ENCODE assay signal across 6 cellular contexts in the genomic region with DNA sequence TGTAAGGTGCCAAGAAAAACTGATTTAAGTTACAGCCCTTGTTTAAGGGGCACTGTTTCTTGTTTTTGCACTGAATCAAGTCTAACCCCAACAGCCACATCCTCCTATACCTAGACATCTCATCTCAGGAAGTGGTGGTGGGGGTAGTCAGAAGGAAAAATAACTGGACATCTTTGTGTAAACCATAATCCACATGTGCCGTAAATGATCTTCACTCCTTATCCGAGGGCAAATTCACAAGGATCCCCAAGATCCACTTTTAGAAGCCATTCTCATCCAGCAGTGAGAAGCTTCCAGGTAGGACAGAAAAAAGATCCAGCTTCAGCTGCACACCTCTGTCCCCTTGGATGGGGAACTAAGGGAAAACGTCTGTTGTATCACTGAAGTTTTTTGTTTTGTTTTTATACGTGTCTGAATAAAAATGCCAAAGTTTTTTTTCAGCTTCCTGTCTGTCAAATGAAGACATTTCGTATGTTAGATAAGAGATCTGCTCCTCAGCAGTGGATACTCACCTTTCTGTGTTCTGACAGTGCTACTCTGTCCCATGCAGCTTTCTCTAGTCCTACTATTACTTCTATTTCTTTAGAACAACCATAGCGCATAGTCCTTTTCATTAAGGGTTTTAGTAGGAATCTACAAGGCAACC. TPM values are rescaled to one million over a fixed set of nuclear protein-coding genes. Genes with fewer than 3 reads are reported as not detected.
DNase-seq lines count a peak whose midpoint lies in the region; ATAC-seq, FAIRE-seq and TF ChIP-seq lines count a peak whose summit lies in the region.

No MANE protein-coding gene starts in this region.

- no peaks in the 10 kb centered on the region for H3K27me3 Mint-ChIP-seq in activated T-helper 17 cell treated with anti-CD3 and anti-CD28 coated beads, Interleukin-2, amount 50 U/mL, for 72 hours
- no peaks in the 10 kb centered on the region for H3K27me3 Mint-ChIP-seq in natural killer cell (ENCODE audit: low read depth in 2 of 2)

- DNase-seq in natural killer cell (no peak), D721Med (ENCODE audit: insufficient read length, low spot score) (no peak), NCI-H2171 (lab: John Stamatoyannopoulos, UW) (no peak)

- H3K4me3 Mint-ChIP-seq in activated T-helper 17 cell treated with anti-CD3 and anti-CD28 coated beads, Interleukin-2, amount 50 U/mL, for 72 hours = peak overlapping the region; percentile 93
- H3K4me3 Mint-ChIP-seq in natural killer cell = peak overlapping the region; percentile 100

- H3K9me3 Mint-ChIP-seq in activated T-helper 17 cell treated with anti-CD3 and anti-CD28 coated beads, Interleukin-2, amount 50 U/mL, for 72 hours = no peaks in the 10 kb centered on the region
- H3K9me3 Mint-ChIP-seq in natural killer cell = no peaks in the 10 kb centered on the region

- peak overlapping the region; percentile 72 for H3K9ac ChIP-seq in ES-I3 (ENCODE audit: low read depth, low read length)

- intact Hi-C loops in natural killer cell (cut with micrococcal nuclease) = loop anchor here (5.0 kb wide), 1 partner anchor 286 kb away; a partner anchor contains a TSS

- H3K36me3 Mint-ChIP-seq in activated T-helper 17 cell treated with anti-CD3 and anti-CD28 coated beads, Interleukin-2, amount 50 U/mL, for 72 hours (ENCODE audit: low read depth) = peaks cover 45% of the 10 kb centered on the region
- H3K36me3 Mint-ChIP-seq in natural killer cell = no peaks in the 10 kb centered on the region

- peaks cover 19% of the 10 kb centered on the region for H3K36me3 ChIP-seq in ES-I3 (ENCODE audit: insufficient read depth, low read length)

- peak overlapping the region; percentile 95 for H3K27ac Mint-ChIP-seq in activated T-helper 17 cell treated with anti-CD3 and anti-CD28 coated beads, Interleukin-2, amount 50 U/mL, for 72 hours
- peak overlapping the region; percentile 97 to 99 for H3K27ac Mint-ChIP-seq in natural killer cell

- no peak for TF ChIP-seq CTCF in natural killer cell (IDR thresholded peaks at IDR 0.05)
- no peak for TF ChIP-seq CTCF in D721Med (IDR thresholded peaks at IDR 0.05; ENCODE audit: insufficient read depth, missing control alignments)

- H3K4me1 ChIP-seq in ES-I3 (ENCODE audit: insufficient read depth, low read length) = peaks cover 14% of the 10 kb centered on the region

- ATAC-seq in activated T-helper 17 cell treated with anti-CD3 and anti-CD28 coated beads, Interleukin-2, amount 50 U/mL, for 72 hours (replicated peaks) = peak; percentile 11
- no peak for ATAC-seq in natural killer cell
- no peak for ATAC-seq in HG03571 (IDR thresholded peaks at IDR 0.05; ENCODE audit: unreplicated experiment)

- no peaks in the 10 kb centered on the region for H3K9me3 ChIP-seq in ES-I3 (ENCODE audit: control insufficient read depth, insufficient read depth, low read length)

- no peak for FAIRE-seq in D721Med (lab: Jason Lieb, UNC)

- peaks cover 36% of the 10 kb centered on the region for H3K4me1 Mint-ChIP-seq in activated T-helper 17 cell treated with anti-CD3 and anti-CD28 coated beads, Interleukin-2, amount 50 U/mL, for 72 hours
- H3K4me1 Mint-ChIP-seq in natural killer cell = peaks cover 52 to 56% of the 10 kb centered on the region in 2 donors

RNA-seq across cellular contexts. Expression of a gene that starts 1.2 kb away (rescaled TPM):
- 100 to 1,000 TPM; 213 to 427 TPM for total RNA-seq in activated T-helper 17 cell treated with anti-CD3 and anti-CD28 coated beads, Interleukin-2, amount 50 U/mL, for 72 hours
- 10 to 100 TPM; 78.5 to 86.4 (median 79.7) TPM for total RNA-seq in natural killer cell

RNA-seq across cellular contexts. Expression of a gene that starts 13.2 kb away (rescaled TPM):
- total RNA-seq in activated T-helper 17 cell treated with anti-CD3 and anti-CD28 coated beads, Interleukin-2, amount 50 U/mL, for 72 hours = 1,000 to 10,000 TPM; 4,564 to 4,582 TPM
- 1,000 to 10,000 TPM; 2,342 to 3,083 (median 3,009) TPM for total RNA-seq in natural killer cell

RNA-seq across cellular contexts. Expression of a gene that starts 14.9 kb away (rescaled TPM):
- total RNA-seq in activated T-helper 17 cell treated with anti-CD3 and anti-CD28 coated beads, Interleukin-2, amount 50 U/mL, for 72 hours = 1 to 10 TPM; 7.8 to 8.0 TPM
- total RNA-seq in natural killer cell = 10 to 100 TPM; 12.0 to 24.3 (median 16.2) TPM

RNA-seq across cellular contexts. Expression of a gene that starts 23.2 kb away (rescaled TPM):
- under 1 TPM; 0.56 to 0.64 TPM for total RNA-seq in activated T-helper 17 cell treated with anti-CD3 and anti-CD28 coated beads, Interleukin-2, amount 50 U/mL, for 72 hours
- total RNA-seq in natural killer cell = under 1 TPM in 2 of 3 donors, not detected in 1; 0.26 to 0.66 TPM

RNA-seq across cellular contexts. Expression of a gene that starts 24.9 kb away (rescaled TPM):
- 100 to 1,000 TPM; 234 to 236 TPM for total RNA-seq in activated T-helper 17 cell treated with anti-CD3 and anti-CD28 coated beads, Interleukin-2, amount 50 U/mL, for 72 hours
- 100 to 1,000 TPM; 198 to 215 (median 199) TPM for total RNA-seq in natural killer cell
